8 cellular contexts compared by ENCODE assay signal in the genomic region with DNA sequence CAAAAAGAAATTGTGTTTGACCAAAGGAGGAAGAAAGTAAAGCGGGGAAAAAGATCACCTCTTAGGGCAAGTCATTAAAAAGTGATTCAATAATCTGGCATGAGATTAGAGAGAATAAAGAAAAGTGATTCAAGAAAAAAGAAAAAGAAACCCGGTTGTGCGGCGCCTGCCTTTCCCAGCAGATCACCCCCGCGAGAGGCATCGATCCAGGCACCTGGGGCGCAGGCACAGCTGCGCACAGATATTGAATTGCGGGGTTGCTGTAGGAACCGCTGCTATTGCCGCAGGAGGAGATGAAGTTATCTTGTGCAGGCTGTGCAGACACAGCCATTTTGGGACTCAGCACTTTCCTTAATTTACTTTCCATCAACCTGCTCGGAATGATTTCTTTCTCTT.
A peak's percentile ranks its signal among the peaks of the same experiment; 100 is the strongest.
DNase-seq lines count a peak whose midpoint lies in the region; FAIRE-seq and TF ChIP-seq lines count a peak whose summit lies in the region.

No MANE protein-coding gene starts in this region.

- H3K4me3 ChIP-seq in astrocyte (ENCODE audit: insufficient read depth, low read depth, low read length) = peak overlapping the region; percentile 66
- H3K4me3 ChIP-seq in small intestine (ENCODE audit: low read depth in 1 of 2, low read length in 2 of 2) = peak overlapping the region; percentile 41 to 56

- H3K27ac ChIP-seq in astrocyte (ENCODE audit: low read depth, low read length) (peak overlapping the region; percentile 42), small intestine (ENCODE audit: low read depth in 1 of 2, low read length in 1 of 2) (peak overlapping the region in 1 of 2 donors; percentile 57)

- H3K27ac Mint-ChIP-seq in astrocyte (ENCODE audit: unreplicated experiment) = peak overlapping the region; percentile 78

- no peaks in the 10 kb centered on the region for H3K79me2 ChIP-seq in astrocyte (ENCODE audit: insufficient read depth, low read length)

- H3K4me1 Mint-ChIP-seq in astrocyte (ENCODE audit: low read depth, unreplicated experiment) = peaks cover 1% of the 10 kb centered on the region

- H3K27me3 Mint-ChIP-seq in astrocyte (ENCODE audit: low read depth, unreplicated experiment) = peaks cover 7% of the 10 kb centered on the region

- TF ChIP-seq CTCF in astrocyte (IDR thresholded peaks at IDR 0.05; ENCODE audit: insufficient read depth, low read depth, low read length) = no peak

- H3K27me3 ChIP-seq in astrocyte (ENCODE audit: insufficient read depth, low read length) (no peaks in the 10 kb centered on the region), small intestine (ENCODE audit: control insufficient read depth in 2 of 2, insufficient read depth in 2 of 2, low read length in 2 of 2) (no peaks in the 10 kb centered on the region)

- H3K36me3 Mint-ChIP-seq in astrocyte (ENCODE audit: low read depth, unreplicated experiment) = peaks cover 1% of the 10 kb centered on the region

- H3K9me3 Mint-ChIP-seq in astrocyte (ENCODE audit: unreplicated experiment) = peaks cover 7% of the 10 kb centered on the region

- FAIRE-seq in astrocyte (lab: Jason Lieb, UNC) = no peak
- no peak for FAIRE-seq in small intestine (lab: Jason Lieb, UNC)

- no peaks in the 10 kb centered on the region for H4K20me1 ChIP-seq in astrocyte (ENCODE audit: insufficient read depth, low read length)

- no peaks in the 10 kb centered on the region for H3K36me3 ChIP-seq in astrocyte (ENCODE audit: insufficient read depth, low read length)
- no peaks in the 10 kb centered on the region for H3K36me3 ChIP-seq in small intestine (ENCODE audit: control insufficient read depth in 2 of 2, insufficient read depth in 2 of 2, low read length in 2 of 2)

- H3K4me1 ChIP-seq in astrocyte (ENCODE audit: insufficient read depth, low read length) (peaks cover 3% of the 10 kb centered on the region), small intestine (ENCODE audit: control insufficient read depth in 2 of 2, insufficient read depth in 1 of 2, low read depth in 1 of 2, low read length in 1 of 2) (no peaks in the 10 kb centered on the region)

- H3K4me3 Mint-ChIP-seq in astrocyte (ENCODE audit: unreplicated experiment) = peak overlapping the region; percentile 87

- H3K4me2 ChIP-seq in astrocyte (ENCODE audit: low read length) = peak overlapping the region; percentile 95

- peak overlapping the region; percentile 90 for H2AFZ ChIP-seq in astrocyte (ENCODE audit: low read depth, low read length)

- 2% methylated on average over 13 of the region's 13 CpGs for WGBS in small intestine, 3 donors

- peak overlapping the region; percentile 78 for H3K9ac ChIP-seq in astrocyte (ENCODE audit: low read length)

- peak; percentile 51 for DNase-seq in NCI-H748 (lab: John Stamatoyannopoulos, UW; ENCODE audit: unreplicated experiment)
- DNase-seq in NCI-H748 treated with DMSO at 0.1 percent for 48 hours (lab: John Stamatoyannopoulos, UW) = no peak
- DNase-seq in NCI-H146 (lab: John Stamatoyannopoulos, UW) = peak; percentile 83
- no peak for DNase-seq in astrocyte (ENCODE audit: low read depth)
- peak; percentile 53 for DNase-seq in iPS-NIHi11 (ENCODE audit: low spot score)
- DNase-seq in small intestine = no peak
- no peak for DNase-seq in SIG-M5 (lab: John Stamatoyannopoulos, UW)
- no peak for DNase-seq in stimulated activated CD4-positive, alpha-beta T cell treated with anti-CD3 and anti-CD28 coated beads, Interleukin-4, amount 100 ng/mL, for 24 hours

- H3K9me3 ChIP-seq in astrocyte (ENCODE audit: insufficient read depth, low read depth, low read length) (no peaks in the 10 kb centered on the region), small intestine (ENCODE audit: control insufficient read depth, low read depth) (no peaks in the 10 kb centered on the region)

Comparison
In these comparisons a context has a peak if more than half of its experiments do, and no peak if none do; other contexts are left out.
1. DNase-seq: peak in NCI-H748 (single experiment), NCI-H146 (single experiment) and iPS-NIHi11 (single experiment); none in NCI-H748 treated with DMSO at 0.1 percent for 48 hours (single experiment), astrocyte (single experiment), small intestine (single experiment), SIG-M5 (single experiment) and stimulated activated CD4-positive, alpha-beta T cell treated with anti-CD3 and anti-CD28 coated beads, Interleukin-4, amount 100 ng/mL, for 24 hours (single experiment).